Comparison of ENCODE assay signal across 8 cellular contexts in genomic region chr3:38648659-38649499, GRCh38. TPM values are rescaled to one million over a fixed set of nuclear protein-coding genes. Genes with fewer than 3 reads are reported as not detected.
DNase-seq lines count a peak whose midpoint lies in the region; ATAC-seq, FAIRE-seq and TF ChIP-seq lines count a peak whose summit lies in the region.

No MANE protein-coding gene starts in this region.

- H3K27ac Mint-ChIP-seq in activated T-cell treated with anti-CD3 and anti-CD28 coated beads, Interleukin-2, amount 50 U/mL, for 72 hours = no peak overlapping the region
- no peak overlapping the region for H3K27ac Mint-ChIP-seq in activated naive CD8-positive, alpha-beta T cell treated with anti-CD3 and anti-CD28 coated beads, Interleukin-2, amount 10 ng/mL, durations not matched to agents 7 days and 5 days

- peaks cover 51% of the 10 kb centered on the region for H3K27me3 ChIP-seq in upper lobe of right lung

- ATAC-seq in activated T-cell treated with anti-CD3 and anti-CD28 coated beads, Interleukin-2, amount 50 U/mL, for 72 hours (replicated peaks in 1 of 2) = no peak
- no peak for ATAC-seq in activated naive CD8-positive, alpha-beta T cell treated with anti-CD3 and anti-CD28 coated beads, Interleukin-2, amount 10 ng/mL, durations not matched to agents 7 days and 5 days (ENCODE audit: low read depth)
- no peak for ATAC-seq in upper lobe of right lung
- ATAC-seq in GM21619 (IDR thresholded peaks at IDR 0.05; ENCODE audit: unreplicated experiment) = no peak

- no peak for FAIRE-seq in urothelium cell line (lab: Jason Lieb, UNC)

- no peaks in the 10 kb centered on the region for H3K9me3 Mint-ChIP-seq in activated T-cell treated with anti-CD3 and anti-CD28 coated beads, Interleukin-2, amount 50 U/mL, for 72 hours
- H3K9me3 Mint-ChIP-seq in activated naive CD8-positive, alpha-beta T cell treated with anti-CD3 and anti-CD28 coated beads, Interleukin-2, amount 10 ng/mL, durations not matched to agents 7 days and 5 days = no peaks in the 10 kb centered on the region

- DNase-seq in activated T-cell treated with anti-CD3 and anti-CD28 coated beads, Interleukin-2, amount 50 U/mL, for 72 hours = no peak
- DNase-seq in activated T-cell treated with anti-CD3 and anti-CD28 coated beads, Interleukin-2, amount 50 U/mL, for 48 hours = no peak
- DNase-seq in activated naive CD8-positive, alpha-beta T cell treated with anti-CD3 and anti-CD28 coated beads, Interleukin-2, amount 10 ng/mL, durations not matched to agents 7 days and 5 days = no peak
- peak in 1 of 2 donors; percentile 83 for DNase-seq in lower leg skin (ENCODE audit: low spot score in 2 of 2)
- DNase-seq in upper lobe of right lung = peak; percentile 61
- DNase-seq in urothelium cell line (ENCODE audit: low spot score) = no peak
- DNase-seq in SIG-M5 (lab: John Stamatoyannopoulos, UW) = no peak

- H3K4me3 ChIP-seq in lower leg skin (ENCODE audit: low read depth, poor library complexity, severe bottlenecking) (peak overlapping the region; percentile 18), upper lobe of right lung (peak overlapping the region; percentile 47)

- H3K9me3 ChIP-seq in upper lobe of right lung = no peaks in the 10 kb centered on the region

- POLR2A ChIA-PET in activated naive CD8-positive, alpha-beta T cell treated with anti-CD3 and anti-CD28 coated beads, Interleukin-2, amount 10 ng/mL, durations not matched to agents 7 days and 5 days (lab: Charles Lee) = no interaction called here

- H3K4me1 ChIP-seq in upper lobe of right lung = peaks cover 7% of the 10 kb centered on the region

- no peak for TF ChIP-seq POLR2A in lower leg skin (IDR thresholded peaks at IDR 0.05)

- intact Hi-C loops in lower leg skin (cut with DNase I; ENCODE audit: low total_unique reads) (no loop called here), upper lobe of right lung (cut with DNase I) (loop anchor here (10.0 kb wide), 1 partner anchor 114 kb away; no protein-coding TSS in a partner anchor)

- peaks cover 9% of the 10 kb centered on the region for H3K4me1 Mint-ChIP-seq in activated T-cell treated with anti-CD3 and anti-CD28 coated beads, Interleukin-2, amount 50 U/mL, for 72 hours (ENCODE audit: low read depth)
- peaks cover 2% of the 10 kb centered on the region for H3K4me1 Mint-ChIP-seq in activated naive CD8-positive, alpha-beta T cell treated with anti-CD3 and anti-CD28 coated beads, Interleukin-2, amount 10 ng/mL, durations not matched to agents 7 days and 5 days

- H3K36me3 Mint-ChIP-seq in activated T-cell treated with anti-CD3 and anti-CD28 coated beads, Interleukin-2, amount 50 U/mL, for 72 hours (ENCODE audit: insufficient read depth in 2 of 2) = no peaks in the 10 kb centered on the region
- H3K36me3 Mint-ChIP-seq in activated naive CD8-positive, alpha-beta T cell treated with anti-CD3 and anti-CD28 coated beads, Interleukin-2, amount 10 ng/mL, durations not matched to agents 7 days and 5 days = no peaks in the 10 kb centered on the region

- WGBS in lower leg skin, 2 donors = 8 to 10% methylated on average over 48 to 51 of the region's 56 CpGs

- H3K27me3 Mint-ChIP-seq in activated T-cell treated with anti-CD3 and anti-CD28 coated beads, Interleukin-2, amount 50 U/mL, for 72 hours (ENCODE audit: low read depth) = peaks cover 15% of the 10 kb centered on the region
- H3K27me3 Mint-ChIP-seq in activated naive CD8-positive, alpha-beta T cell treated with anti-CD3 and anti-CD28 coated beads, Interleukin-2, amount 10 ng/mL, durations not matched to agents 7 days and 5 days = peaks cover 14% of the 10 kb centered on the region

- H3K4me3 Mint-ChIP-seq in activated T-cell treated with anti-CD3 and anti-CD28 coated beads, Interleukin-2, amount 50 U/mL, for 72 hours = peak overlapping the region; percentile 54 to 79
- peak overlapping the region; percentile 56 for H3K4me3 Mint-ChIP-seq in activated naive CD8-positive, alpha-beta T cell treated with anti-CD3 and anti-CD28 coated beads, Interleukin-2, amount 10 ng/mL, durations not matched to agents 7 days and 5 days

- H3K27ac ChIP-seq in upper lobe of right lung = no peak overlapping the region

- TF ChIP-seq CTCF in lower leg skin (IDR thresholded peaks at IDR 0.05) (no peak), upper lobe of right lung (IDR thresholded peaks at IDR 0.05) (no peak)

- no peaks in the 10 kb centered on the region for H3K36me3 ChIP-seq in upper lobe of right lung

RNA-seq across cellular contexts. Expression of gene SCN5A, which starts 0.6 kb away (rescaled TPM):
- under 1 TPM in 1 of 2 donors, not detected in 1; 0.05 TPM for total RNA-seq in activated T-cell treated with anti-CD3 and anti-CD28 coated beads, Interleukin-2, amount 50 U/mL, for 72 hours
- total RNA-seq in activated naive CD8-positive, alpha-beta T cell treated with anti-CD3 and anti-CD28 coated beads, Interleukin-2, amount 10 ng/mL, durations not matched to agents 7 days and 5 days = under 1 TPM; 0.28 to 0.53 TPM
- total RNA-seq in lower leg skin = under 1 TPM in 2 of 4 donors, not detected in 2; 0.39 to 0.42 TPM
- 0.58 TPM for total RNA-seq in upper lobe of right lung
